In genomic region chr9:131781069-131781468, GRCh38 we compare ENCODE assay signal across 23 cellular contexts. TPM values are rescaled to one million over a fixed set of nuclear protein-coding genes. Genes with fewer than 3 reads are reported as not detected.
DNase-seq lines count a peak whose midpoint lies in the region; ATAC-seq, FAIRE-seq and TF ChIP-seq lines count a peak whose summit lies in the region.
"Had no signal": no experiment of that assay in that cellular context is flagged by ENCODE, and none has a peak within 500 bp of the region (broad histone marks: within the 10 kb centered on the region; RNA-seq: fewer than 3 reads in every experiment).

No MANE protein-coding gene starts in this region.

- no peak for DNase-seq in activated T-cell treated with anti-CD3 and anti-CD28 coated beads, Interleukin-2, amount 50 U/mL, for 72 hours
- DNase-seq in activated T-cell treated with anti-CD3 and anti-CD28 coated beads for 4 hours (no peak), NCI-H2029 treated with DMSO at 0.1 percent for 48 hours (lab: John Stamatoyannopoulos, UW) (peak; percentile 51), bronchial epithelial cell (ENCODE audit: low read depth) (peak; percentile 4), mucosa of gallbladder (ENCODE audit: low spot score) (no peak), mesenteric fat pad (ENCODE audit: low spot score) (no peak), GM20000 (ENCODE audit: low spot score) (no peak)
- DNase-seq: activated B cell treated with CpG ODN at 0.5 μM for 24 hours; CD4-positive, alpha-beta T cell; DMS53; Karpas-422; left colon; NCI-H1436; NCI-H2171 treated with DMSO at 0.1 percent for 48 hours; NCI-H774; sigmoid colon; SK-N-SH had no signal

- no peak overlapping the region for H3K4me3 ChIP-seq in bronchial epithelial cell (ENCODE audit: low read depth, low read length)
- H3K4me3 ChIP-seq: coronary artery, sigmoid colon had no signal

- peaks cover 4 to 7% of the 10 kb centered on the region in 2 donors for H3K9me3 Mint-ChIP-seq in activated T-cell treated with anti-CD3 and anti-CD28 coated beads, Interleukin-2, amount 50 U/mL, for 72 hours
- H3K9me3 Mint-ChIP-seq: activated T-helper 1 cell treated with anti-CD3 and anti-CD28 coated beads, Interleukin-12 subunit alpha, Interleukin-12 subunit beta, Interleukin-2, Interleukin-4 antibody, amounts not matched to agents 30 ng/mL and 10 ng/mL and 1 ng/mL, durations not matched to agents 14 hours and 24 hours and 36 hours had no signal

- no peaks in the 10 kb centered on the region for H3K36me3 ChIP-seq in bronchial epithelial cell (ENCODE audit: control insufficient read depth, insufficient read depth, low read length)
- H3K36me3 ChIP-seq: sigmoid colon had no signal

- H3K27me3 ChIP-seq in bronchial epithelial cell (ENCODE audit: control insufficient read depth, insufficient read depth, low read length), result no peaks in the 10 kb centered on the region

- H3K4me3 Mint-ChIP-seq in activated T-cell treated with anti-CD3 and anti-CD28 coated beads, Interleukin-2, amount 50 U/mL, for 72 hours, result peak overlapping the region in 1 of 2 donors; percentile 18
- H3K4me3 Mint-ChIP-seq: activated B cell treated with CpG ODN at 0.5 μM for 24 hours; activated T-helper 1 cell treated with anti-CD3 and anti-CD28 coated beads, Interleukin-12 subunit alpha, Interleukin-12 subunit beta, Interleukin-2, Interleukin-4 antibody, amounts not matched to agents 30 ng/mL and 10 ng/mL and 1 ng/mL, durations not matched to agents 14 hours and 24 hours and 36 hours; CD4-positive, alpha-beta T cell; nephron had no signal

- peaks cover 61% of the 10 kb centered on the region for H3K27me3 Mint-ChIP-seq in activated T-cell treated with anti-CD3 and anti-CD28 coated beads, Interleukin-2, amount 50 U/mL, for 72 hours (ENCODE audit: low read depth)

- peaks cover 2 to 4% of the 10 kb centered on the region in 2 donors for H3K36me3 Mint-ChIP-seq in activated T-cell treated with anti-CD3 and anti-CD28 coated beads, Interleukin-2, amount 50 U/mL, for 72 hours (ENCODE audit: insufficient read depth in 2 of 2)

- H3K27ac Mint-ChIP-seq in activated T-cell treated with anti-CD3 and anti-CD28 coated beads, Interleukin-2, amount 50 U/mL, for 72 hours, result no peak overlapping the region
- H3K27ac Mint-ChIP-seq: activated B cell treated with CpG ODN at 0.5 μM for 24 hours; activated T-helper 1 cell treated with anti-CD3 and anti-CD28 coated beads, Interleukin-12 subunit alpha, Interleukin-12 subunit beta, Interleukin-2, Interleukin-4 antibody, amounts not matched to agents 30 ng/mL and 10 ng/mL and 1 ng/mL, durations not matched to agents 14 hours and 24 hours and 36 hours; CD4-positive, alpha-beta T cell; nephron had no signal

- no peak for TF ChIP-seq CTCF in bronchial epithelial cell (IDR thresholded peaks at IDR 0.05; ENCODE audit: insufficient read depth, low read length, severe bottlenecking)
- TF ChIP-seq CTCF in GM20000 (IDR thresholded peaks at IDR 0.05; ENCODE audit: extremely low read depth, missing control alignments), result no peak

- peaks cover 11% of the 10 kb centered on the region for H3K4me1 Mint-ChIP-seq in activated T-cell treated with anti-CD3 and anti-CD28 coated beads, Interleukin-2, amount 50 U/mL, for 72 hours (ENCODE audit: low read depth)
- H3K4me1 Mint-ChIP-seq: activated B cell treated with CpG ODN at 0.5 μM for 24 hours, nephron had no signal

- ATAC-seq in activated T-cell treated with anti-CD3 and anti-CD28 coated beads, Interleukin-2, amount 50 U/mL, for 72 hours (replicated peaks in 1 of 2), result peak; percentile 34 to 71
- ATAC-seq: left colon had no signal

- FAIRE-seq in bronchial epithelial cell (lab: Jason Lieb, UNC), result no peak
- FAIRE-seq: H1, HTR-8/SVneo, RCC 7860 had no signal

RNA-seq across cellular contexts. Expression of gene RAPGEF1, which starts 41.2 kb away (rescaled TPM):
- 100 to 1,000 TPM; 170 to 175 TPM for total RNA-seq in activated T-cell treated with anti-CD3 and anti-CD28 coated beads, Interleukin-2, amount 50 U/mL, for 72 hours
- total RNA-seq in bronchial epithelial cell, result 16.5 and 19.2 TPM in 2 replicates
- 75.9 TPM for total RNA-seq in mucosa of gallbladder
- 106 TPM for total RNA-seq in mesenteric fat pad

Comparison
In these comparisons a context has a peak if more than half of its experiments do, and no peak if none do; other contexts are left out.
1. DNase-seq: peak in NCI-H2029 treated with DMSO at 0.1 percent for 48 hours (single experiment) and bronchial epithelial cell (single experiment); none in activated T-cell treated with anti-CD3 and anti-CD28 coated beads, Interleukin-2, amount 50 U/mL, for 72 hours (0 of 2), activated T-cell treated with anti-CD3 and anti-CD28 coated beads for 4 hours (single experiment), mucosa of gallbladder (single experiment), mesenteric fat pad (single experiment) and GM20000 (single experiment).